18 cellular contexts compared by ENCODE assay signal in the genomic region with DNA sequence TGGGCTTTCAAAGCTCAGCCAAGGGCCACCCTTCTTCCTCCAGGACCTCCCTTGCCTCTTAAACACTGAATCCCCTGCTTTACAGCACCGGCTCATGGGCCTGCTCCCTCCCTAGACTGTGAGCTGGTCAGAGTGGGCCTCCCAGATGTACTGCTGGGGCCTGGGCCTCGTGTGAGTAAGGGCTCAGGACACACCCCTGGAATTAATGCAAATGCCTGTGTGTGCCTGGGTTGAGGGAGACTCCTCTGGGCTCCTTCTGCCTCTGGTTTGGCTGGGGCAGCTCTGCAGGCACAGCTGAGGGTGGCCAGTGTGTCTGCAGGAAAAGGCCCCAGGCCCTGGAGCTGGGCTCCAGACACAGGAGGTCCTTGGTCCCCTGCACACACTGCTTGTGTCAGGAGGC. TPM values are rescaled to one million over a fixed set of nuclear protein-coding genes. Genes with fewer than 3 reads are reported as not detected.
DNase-seq lines count a peak whose midpoint lies in the region; ATAC-seq and TF ChIP-seq lines count a peak whose summit lies in the region.
"Had no signal": no experiment of that assay in that cellular context is flagged by ENCODE, and none has a peak within 500 bp of the region (broad histone marks: within the 10 kb centered on the region; RNA-seq: fewer than 3 reads in every experiment).

No MANE protein-coding gene starts in this region.

- H3K9me3 ChIP-seq in A673 (ENCODE audit: low read depth, low read length, poor library complexity, severe bottlenecking) (no peaks in the 10 kb centered on the region), IMR-90 (ENCODE audit: control insufficient read depth, insufficient read depth, low read length) (no peaks in the 10 kb centered on the region), mesenchymal stem cell (ENCODE audit: control insufficient read depth, low read length) (no peaks in the 10 kb centered on the region)
- H3K9me3 ChIP-seq: breast epithelium, transverse colon had no signal

- H3K36me3 ChIP-seq in A673 (ENCODE audit: insufficient read depth, low read length, poor library complexity, severe bottlenecking): peaks cover 22% of the 10 kb centered on the region
- no peaks in the 10 kb centered on the region for H3K36me3 ChIP-seq in IMR-90 (ENCODE audit: control insufficient read depth, insufficient read depth, low read length)
- H3K36me3 ChIP-seq in mesenchymal stem cell (ENCODE audit: control insufficient read depth in 1 of 2, insufficient read depth in 2 of 2, low read depth in 1 of 2, low read length in 2 of 2): no peaks in the 10 kb centered on the region
- H3K36me3 ChIP-seq: breast epithelium, transverse colon had no signal

- H3K14ac ChIP-seq in IMR-90 (replicated peaks; ENCODE audit: low read depth, low read length) (no peak overlapping the region), mesenchymal stem cell (ENCODE audit: low read length in 2 of 2) (no peak overlapping the region)

- TF ChIP-seq POLR2A in IMR-90 (IDR thresholded peaks at IDR 0.05; ENCODE audit: low read depth, low read length): no peak

- no peak overlapping the region for H2BK12ac ChIP-seq in mesenchymal stem cell (ENCODE audit: low read length in 2 of 2)

- H2BK15ac ChIP-seq in IMR-90 (ENCODE audit: low read depth, low read length) (no peak overlapping the region), mesenchymal stem cell (ENCODE audit: low read depth, poor library complexity, severe bottlenecking) (no peak overlapping the region)

- POLR2A ChIA-PET in A673 (lab: Charles Lee; ENCODE audit: low non-redundant PET): interaction anchor here (0.5 kb wide), 1 partner anchor 92 kb away, joined by 5 read pairs; no protein-coding TSS in a partner anchor
- POLR2A ChIA-PET in IMR-90 (lab: Charles Lee; ENCODE audit: unreplicated experiment): no interaction called here
- POLR2A ChIA-PET in GM10248 (lab: Yijun Ruan, JAX): no interaction called here
- POLR2A ChIA-PET in HEK293T (lab: Yijun Ruan, JAX): no interaction called here

- no peak overlapping the region for H3K4me2 ChIP-seq in IMR-90 (ENCODE audit: low read depth, low read length)
- H3K4me2 ChIP-seq in mesenchymal stem cell (ENCODE audit: low read length, poor library complexity, severe bottlenecking): no peak overlapping the region

- CTCF ChIA-PET in A673 (lab: Charles Lee) (interaction anchor here (0.6 to 0.9 kb wide), 4 partner anchors 10 to 279 kb away, joined by 4 to 6 read pairs (median 4); no protein-coding TSS in a partner anchor), IMR-90 (lab: Yijun Ruan, JAX) (interaction anchor here (0.6 to 1.8 kb wide), 8 partner anchors 12 to 181 kb away, joined by 3 to 12 read pairs (median 4); no protein-coding TSS in a partner anchor), GM10248 (lab: Yijun Ruan, JAX) (interaction anchor here (0.8 to 7.7 kb wide), 28 partner anchors 8 to 625 kb away, joined by 3 to 95 read pairs (median 4); no protein-coding TSS in a partner anchor), HEK293T (lab: Yijun Ruan, JAX) (interaction anchor here (0.6 to 2.0 kb wide), 8 partner anchors 12 to 238 kb away, joined by 3 to 9 read pairs (median 4); no protein-coding TSS in a partner anchor)

- peaks cover 48% of the 10 kb centered on the region for H3K4me1 ChIP-seq in A673 (ENCODE audit: insufficient read depth, low read length, poor library complexity, severe bottlenecking)
- H3K4me1 ChIP-seq in IMR-90 (ENCODE audit: control insufficient read depth, insufficient read depth, low read length): 0 out of 2 replicates have a peak, but pooled peaks cover 2% of the 10 kb centered on the region
- peaks cover 8% of the 10 kb centered on the region for H3K4me1 ChIP-seq in mesenchymal stem cell (ENCODE audit: control insufficient read depth, insufficient read depth, low read depth, low read length)
- H3K4me1 ChIP-seq: breast epithelium, transverse colon had no signal

- H2BK5ac ChIP-seq in IMR-90 (ENCODE audit: low read depth, low read length, poor library complexity, severe bottlenecking) (no peak overlapping the region), mesenchymal stem cell (ENCODE audit: low read depth, low read length, poor library complexity, severe bottlenecking) (no peak overlapping the region)

- H3K79me1 ChIP-seq in IMR-90 (ENCODE audit: low read depth in 1 of 2, low read length in 2 of 2) (no peaks in the 10 kb centered on the region), mesenchymal stem cell (replicated peaks; ENCODE audit: low read length, poor library complexity, severe bottlenecking) (no peaks in the 10 kb centered on the region)

- H3K27me3 ChIP-seq in A673 (replicated peaks; ENCODE audit: insufficient read depth, low read depth, low read length, poor library complexity) (no peaks in the 10 kb centered on the region), IMR-90 (ENCODE audit: control insufficient read depth, insufficient read depth, low read length) (peaks cover 12% of the 10 kb centered on the region), mesenchymal stem cell (ENCODE audit: control insufficient read depth in 1 of 2, insufficient read depth in 1 of 2, low read length in 2 of 2) (peaks cover 4 to 19% of the 10 kb centered on the region in 2 experiments)
- H3K27me3 ChIP-seq: breast epithelium had no signal

- no peak overlapping the region for H2AK9ac ChIP-seq in IMR-90 (replicated peaks; ENCODE audit: low read depth, low read length, poor library complexity)

- TF ChIP-seq CTCF in A673 (conservative IDR thresholded peaks at IDR 0.05; ENCODE audit: low read depth, low read length) (no peak), IMR-90 (conservative IDR thresholded peaks at IDR 0.05; ENCODE audit: low read depth, low read length) (no peak), GM10248 (IDR thresholded peaks at IDR 0.05; ENCODE audit: control extremely low read depth, extremely low read depth, low read depth, missing control alignments) (no peak)

- intact Hi-C loops in A673 (cut with micrococcal nuclease; ENCODE audit: unreplicated experiment): loop anchor here (1.0 to 5.0 kb wide), 3 partner anchors 102 to 253 kb away; no protein-coding TSS in a partner anchor
- intact Hi-C loops in IMR-90 (cut with micrococcal nuclease): loop anchor here (1.0 to 5.0 kb wide), 4 partner anchors 73 to 253 kb away; no protein-coding TSS in a partner anchor

- H4K20me1 ChIP-seq in IMR-90 (ENCODE audit: insufficient read depth, low read length): no peaks in the 10 kb centered on the region

- H3K4me3 ChIP-seq in A673 (ENCODE audit: low read depth, low read length, poor library complexity, severe bottlenecking) (no peak overlapping the region), IMR-90 (ENCODE audit: insufficient read depth, low read depth, low read length) (no peak overlapping the region), mesenchymal stem cell (ENCODE audit: insufficient read depth in 1 of 2, low read depth in 1 of 2, low read length in 2 of 2) (no peak overlapping the region)
- H3K4me3 ChIP-seq: breast epithelium, transverse colon had no signal

- ATAC-seq in IMR-90 (ENCODE audit: low read depth): peak; percentile 52
- peak; percentile 23 for ATAC-seq in SK-N-SH treated with all-trans-retinoic acid at 6 μM for 48 hours

- H3K4ac ChIP-seq in IMR-90 (ENCODE audit: low read depth, low read length): no peak overlapping the region
- no peak overlapping the region for H3K4ac ChIP-seq in mesenchymal stem cell (ENCODE audit: low read depth in 1 of 2, low read length in 2 of 2)

- H4K8ac ChIP-seq in IMR-90 (ENCODE audit: low read depth in 2 of 2, low read length in 2 of 2): 0 out of 4 replicates have a peak overlapping the region, but pooled peaks of 1 of the 2 experiments have one; percentile 48
- peak overlapping the region; percentile 56 for H4K8ac ChIP-seq in mesenchymal stem cell (ENCODE audit: low read length)

- no peak for TF ChIP-seq RAD21 in IMR-90 (IDR thresholded peaks at IDR 0.05; ENCODE audit: low read length)

- no peak overlapping the region for H2BK20ac ChIP-seq in IMR-90 (ENCODE audit: low read depth, low read length)

- H2AK5ac ChIP-seq in IMR-90 (ENCODE audit: low read depth, low read length) (no peak overlapping the region), mesenchymal stem cell (ENCODE audit: low read length, severe bottlenecking) (no peak overlapping the region)

- no peak overlapping the region for H3K23ac ChIP-seq in IMR-90 (ENCODE audit: low read depth, low read length)
- no peak overlapping the region for H3K23ac ChIP-seq in mesenchymal stem cell (ENCODE audit: low read length in 2 of 2)

- WGBS in IMR-90 (ENCODE audit: extremely low coverage in 2 of 2, insufficient read length in 1 of 2), 2 experiments: no CpG with 5 or more reads among the region's 2 CpGs
- 30% methylated on average over 2 of the region's 2 CpGs for WGBS in mesenchymal stem cell

- H3K9me1 ChIP-seq in IMR-90 (ENCODE audit: insufficient read depth, low read length): no peaks in the 10 kb centered on the region

- H3K18ac ChIP-seq in IMR-90 (ENCODE audit: low read depth, low read length) (no peak overlapping the region), mesenchymal stem cell (ENCODE audit: low read depth in 1 of 2, low read length in 2 of 2) (no peak overlapping the region)

- H2AFZ ChIP-seq in IMR-90 (replicated peaks; ENCODE audit: low read length, poor library complexity): peak overlapping the region; percentile 68
- H2AFZ ChIP-seq in mesenchymal stem cell (ENCODE audit: low read depth, low read length): no peak overlapping the region

- no peak overlapping the region for H3K56ac ChIP-seq in IMR-90 (ENCODE audit: extremely low read depth, insufficient read depth, low read length)

- dilution Hi-C loops in IMR-90 (cut with HindIII; ENCODE audit: low sequenced_read_pairs, unreplicated experiment): no loop called here

- DNase-seq in A673 (ENCODE audit: low spot score): no peak
- peak; percentile 10 for DNase-seq in IMR-90
- DNase-seq in mesenchymal stem cell: no peak
- DNase-seq in GM10248 (ENCODE audit: extremely low spot score): no peak
- no peak for DNase-seq in NCI-H524 treated with DMSO at 0.1 percent for 48 hours (lab: John Stamatoyannopoulos, UW)
- DNase-seq in HEK293T (ENCODE audit: extremely low spot score): no peak
- DNase-seq in DMS153 (lab: John Stamatoyannopoulos, UW): no peak
- DNase-seq: effector CD8-positive, alpha-beta T cell had no signal

- no peak overlapping the region for H4K5ac ChIP-seq in IMR-90 (ENCODE audit: low read depth, low read length)

- H3K9ac ChIP-seq in IMR-90 (ENCODE audit: low read depth, low read length) (no peak overlapping the region), mesenchymal stem cell (ENCODE audit: low read length) (peak overlapping the region; percentile 27)

- H3K27ac ChIP-seq in A673 (ENCODE audit: low read depth, low read length, poor library complexity, severe bottlenecking) (peak overlapping the region; percentile 53), IMR-90 (ENCODE audit: insufficient read depth, low read length) (no peak overlapping the region), mesenchymal stem cell (ENCODE audit: low read length, poor library complexity, severe bottlenecking) (no peak overlapping the region)
- H3K27ac ChIP-seq: transverse colon had no signal

- no peak overlapping the region for H4K91ac ChIP-seq in IMR-90 (ENCODE audit: insufficient read depth, low read depth, low read length)
- H4K91ac ChIP-seq in mesenchymal stem cell (ENCODE audit: low read length): peak overlapping the region; percentile 41

- in situ Hi-C loops in IMR-90 (cut with MboI; ENCODE audit: low sequenced_read_pairs): loop anchor here (10.0 kb wide), 1 partner anchor 249 kb away; no protein-coding TSS in a partner anchor

- BruUV-seq in A673 (replicated peaks; lab: Mats Ljungman, UMichigan) (no TSS peak), IMR-90 (replicated peaks; lab: Mats Ljungman, UMichigan) (no TSS peak)

- no peak overlapping the region for H2BK120ac ChIP-seq in IMR-90 (ENCODE audit: low read depth, low read length)
- no peak overlapping the region for H2BK120ac ChIP-seq in mesenchymal stem cell (ENCODE audit: low read depth, low read length)

RNA-seq across cellular contexts. Expression of gene ALX4, which starts 24.2 kb away (rescaled TPM):
- total RNA-seq in A673 (2021): 135 TPM in 2 replicates
- total RNA-seq in IMR-90 (2012; rRNA removed): not detected in 2 replicates
- not detected in 2 replicates for polyA plus RNA-seq in IMR-90 (2012; rRNA removed)
- polyA plus RNA-seq in IMR-90 (2012; cell fraction: cytosol; rRNA removed): not detected in 2 replicates
- polyA plus RNA-seq in IMR-90 (2012; cell fraction: nucleus; rRNA removed; ENCODE audit: low replicate concordance): not detected in 2 replicates
- not detected for polyA plus RNA-seq in mesenchymal stem cell (2013, experiment 1 of 2)
- not detected for polyA plus RNA-seq in mesenchymal stem cell (2013, experiment 2 of 2)
- total RNA-seq: activated CD4-positive, alpha-beta memory T cell treated with anti-CD3 and anti-CD28 coated beads for 36 hours; CD4-positive, alpha-beta T cell; epithelial cell of proximal tubule; kidney epithelial cell; LHCN-M2; lung microvascular endothelial cell; transverse colon had no signal
- polyA plus RNA-seq: small intestine had no signal

Comparison
In these comparisons a context has a peak if more than half of its experiments do, and no peak if none do; other contexts are left out.
1. RNA of gene ALX4, which starts 24.2 kb away (total RNA-seq): 135 TPM in A673; not detected in IMR-90; every median in the first group is over 100 times any median in the second.